In genomic region chr9:124513374-124513994, GRCh38 we compare ENCODE assay signal across 17 cellular contexts. TPM values are rescaled to one million over a fixed set of nuclear protein-coding genes. Genes with fewer than 3 reads are reported as not detected.
DNase-seq lines count a peak whose midpoint lies in the region.
"Had no signal": no experiment of that assay in that cellular context is flagged by ENCODE, and none has a peak within 500 bp of the region (broad histone marks: within the 10 kb centered on the region; RNA-seq: fewer than 3 reads in every experiment).

No MANE protein-coding gene starts in this region.

- intact Hi-C loops in posterior vena cava (cut with DNase I) = no loop called here

- DNase-seq in NCI-H2081 (lab: John Stamatoyannopoulos, UW) (peak; percentile 34 to 53), NCI-H2081 treated with DMSO at 0.1 percent for 48 hours (lab: John Stamatoyannopoulos, UW) (no peak), NOMO-1 treated with DMSO at 0.1 percent for 48 hours (lab: John Stamatoyannopoulos, UW; ENCODE audit: unreplicated experiment) (peak; percentile 44), astrocyte of the hippocampus (ENCODE audit: low read depth, low spot score) (peak; percentile 40), posterior vena cava (ENCODE audit: low spot score) (peak; percentile 43), NCI-H526 treated with DMSO at 0.1 percent for 48 hours (lab: John Stamatoyannopoulos, UW) (no peak), dermis blood vessel endothelial cell (no peak)
- no peak for DNase-seq in activated T-cell treated with anti-CD3 and anti-CD28 coated beads, Interleukin-2, amount 50 U/mL, for 1 hour
- DNase-seq: activated CD4-positive, CD25-positive, alpha-beta regulatory T cell treated with anti-CD3 and anti-CD28 coated beads, Interleukin-2, amount 50 U/mL, for 72 hours; CD8-positive, alpha-beta T cell; NCI-H1694; NCI-H526 had no signal

RNA-seq across cellular contexts. Expression of gene NR5A1, which starts 6.3 kb away (rescaled TPM):
- total RNA-seq in posterior vena cava (under 1 TPM in 1 of 2 donors, not detected in 1; 0.14 TPM), dermis blood vessel endothelial cell (not detected in 2 replicates)
- total RNA-seq: A172; CD8-positive, alpha-beta T cell; fibroblast of lung; lung microvascular endothelial cell; SJSA1; smooth muscle cell had no signal

Comparison
In these comparisons a context has a peak if more than half of its experiments do, and no peak if none do; other contexts are left out.
1. DNase-seq: peak in NCI-H2081 (2 of 2), NOMO-1 treated with DMSO at 0.1 percent for 48 hours (single experiment), astrocyte of the hippocampus (single experiment) and posterior vena cava (single experiment); none in NCI-H2081 treated with DMSO at 0.1 percent for 48 hours (single experiment), activated T-cell treated with anti-CD3 and anti-CD28 coated beads, Interleukin-2, amount 50 U/mL, for 1 hour (single experiment), NCI-H526 treated with DMSO at 0.1 percent for 48 hours (single experiment) and dermis blood vessel endothelial cell (single experiment).